In genomic region chr4:100109921-100110320, GRCh38 we compare ENCODE assay signal across 28 cellular contexts.
"Had no signal": no experiment of that assay in that cellular context is flagged by ENCODE, and none has a peak within 500 bp of the region (broad histone marks: within the 10 kb centered on the region; RNA-seq: fewer than 3 reads in every experiment).

No MANE protein-coding gene starts in this region.

- H3K9me3 Mint-ChIP-seq: activated CD4-positive, alpha-beta memory T cell treated with anti-CD3 and anti-CD28 coated beads, Interleukin-2, amount 10 ng/mL, durations not matched to agents 7 days and 5 days; activated T-cell treated with anti-CD3 and anti-CD28 coated beads, Interleukin-2, amount 50 U/mL, for 4 hours; activated T-helper 17 cell treated with anti-CD3 and anti-CD28 coated beads, Interleukin-2, amount 50 U/mL, for 72 hours; central memory CD8-positive, alpha-beta T cell; dendritic cell treated with granulocyte-macrophage colony-stimulating factor and Interleukin-4, amounts not matched to agents 40 ng/mL and 50 ng/mL, for 4 days; T-helper 2 cell treated with Interferon-gamma antibody and Interleukin-4, amounts not matched to agents 5 μg/mL and 100 μg/mL, for 36 hours had no signal

- ATAC-seq: activated CD4-positive, alpha-beta T cell treated with anti-CD3 and anti-CD28 coated beads for 36 hours; activated T-cell treated with anti-CD3 and anti-CD28 coated beads, Interleukin-2, amount 50 U/mL, for 4 hours; activated T-helper 17 cell treated with anti-CD3 and anti-CD28 coated beads, Interleukin-2, amount 50 U/mL, for 72 hours; esophagus mucosa; foreskin keratinocyte; gastrocnemius medialis; T-helper 17 cell had no signal

- H3K4me1 ChIP-seq: foreskin keratinocyte, gastrocnemius medialis had no signal

- H3K27me3 ChIP-seq: brain microvascular endothelial cell, dorsolateral prefrontal cortex, foreskin keratinocyte, gastrocnemius medialis had no signal

- DNase-seq: activated CD4-positive, alpha-beta memory T cell treated with anti-CD3 and anti-CD28 coated beads, Interleukin-2, amount 10 ng/mL, durations not matched to agents 7 days and 5 days; activated CD4-positive, alpha-beta T cell treated with anti-CD3 and anti-CD28 coated beads for 36 hours; activated CD4-positive, alpha-beta T cell treated with anti-CD3 and anti-CD28 coated beads, Interleukin-2, amount 10 ng/mL, durations not matched to agents 24 days and 14 days; activated CD4-positive, CD25-positive, alpha-beta regulatory T cell; activated CD4-positive, CD25-positive, alpha-beta regulatory T cell treated with anti-CD3 and anti-CD28 coated beads, Interleukin-2, amount 50 U/mL, for 72 hours; activated effector memory CD4-positive, alpha-beta T cell treated with Interleukin-2 at 50 U/mL for 16 hours; activated gamma-delta T cell treated with Interleukin-2 at 50 U/mL for 16 hours; activated naive CD4-positive, alpha-beta T cell treated with anti-CD3 and anti-CD28 coated beads, Interleukin-2, amount 50 U/mL, for 16 hours; activated naive CD4-positive, alpha-beta T cell treated with Interleukin-2 at 50 U/mL for 16 hours; activated T-cell treated with anti-CD3 and anti-CD28 coated beads, Interleukin-2, amount 50 U/mL, for 4 hours; amniotic stem cell; anterior cingulate cortex; brain microvascular endothelial cell; dorsolateral prefrontal cortex; effector memory CD4-positive, alpha-beta T cell; endodermal cell; foreskin keratinocyte; gastrocnemius medialis; hypothalamus; T-helper 17 cell; T1000 had no signal

- H3K36me3 ChIP-seq: brain microvascular endothelial cell, gastrocnemius medialis had no signal

- H3K27ac ChIP-seq: brain microvascular endothelial cell, coronary artery, dorsolateral prefrontal cortex, foreskin keratinocyte, gastrocnemius medialis had no signal

- H3K9me3 ChIP-seq: gastrocnemius medialis had no signal

- H3K4me3 Mint-ChIP-seq: activated CD4-positive, alpha-beta memory T cell treated with anti-CD3 and anti-CD28 coated beads, Interleukin-2, amount 10 ng/mL, durations not matched to agents 7 days and 5 days; activated CD4-positive, alpha-beta T cell treated with anti-CD3 and anti-CD28 coated beads for 36 hours; activated CD4-positive, alpha-beta T cell treated with anti-CD3 and anti-CD28 coated beads, Interleukin-2, amount 10 ng/mL, durations not matched to agents 24 days and 14 days; activated naive CD8-positive, alpha-beta T cell; activated T-cell treated with anti-CD3 and anti-CD28 coated beads, Interleukin-2, amount 50 U/mL, for 4 hours; activated T-helper 17 cell treated with anti-CD3 and anti-CD28 coated beads, Interleukin-2, amount 50 U/mL, for 72 hours; central memory CD8-positive, alpha-beta T cell; dendritic cell treated with granulocyte-macrophage colony-stimulating factor and Interleukin-4, amounts not matched to agents 40 ng/mL and 50 ng/mL, for 4 days; endodermal cell; T-helper 17 cell; T-helper 2 cell treated with Interferon-gamma antibody and Interleukin-4, amounts not matched to agents 5 μg/mL and 100 μg/mL, for 36 hours had no signal

- H3K4me3 ChIP-seq: coronary artery, dorsolateral prefrontal cortex, gastrocnemius medialis had no signal

- H3K27ac Mint-ChIP-seq: activated CD4-positive, alpha-beta memory T cell treated with anti-CD3 and anti-CD28 coated beads, Interleukin-2, amount 10 ng/mL, durations not matched to agents 7 days and 5 days; activated CD4-positive, alpha-beta T cell treated with anti-CD3 and anti-CD28 coated beads for 36 hours; activated CD4-positive, alpha-beta T cell treated with anti-CD3 and anti-CD28 coated beads, Interleukin-2, amount 10 ng/mL, durations not matched to agents 24 days and 14 days; activated naive CD8-positive, alpha-beta T cell; activated T-helper 17 cell treated with anti-CD3 and anti-CD28 coated beads, Interleukin-2, amount 50 U/mL, for 72 hours; dendritic cell treated with granulocyte-macrophage colony-stimulating factor and Interleukin-4, amounts not matched to agents 40 ng/mL and 50 ng/mL, for 4 days; endodermal cell; T-helper 17 cell; T-helper 2 cell treated with Interferon-gamma antibody and Interleukin-4, amounts not matched to agents 5 μg/mL and 100 μg/mL, for 36 hours had no signal

- H3K27me3 Mint-ChIP-seq: activated CD4-positive, alpha-beta T cell treated with anti-CD3 and anti-CD28 coated beads for 36 hours; activated CD4-positive, alpha-beta T cell treated with anti-CD3 and anti-CD28 coated beads, Interleukin-2, amount 10 ng/mL, durations not matched to agents 24 days and 14 days; activated naive CD8-positive, alpha-beta T cell; activated T-helper 17 cell treated with anti-CD3 and anti-CD28 coated beads, Interleukin-2, amount 50 U/mL, for 72 hours; central memory CD8-positive, alpha-beta T cell; dendritic cell treated with granulocyte-macrophage colony-stimulating factor and Interleukin-4, amounts not matched to agents 40 ng/mL and 50 ng/mL, for 4 days; T-helper 17 cell had no signal

- H3K36me3 Mint-ChIP-seq: activated naive CD8-positive, alpha-beta T cell had no signal
